1 cellular context compared by ENCODE assay signal in the genomic region with DNA sequence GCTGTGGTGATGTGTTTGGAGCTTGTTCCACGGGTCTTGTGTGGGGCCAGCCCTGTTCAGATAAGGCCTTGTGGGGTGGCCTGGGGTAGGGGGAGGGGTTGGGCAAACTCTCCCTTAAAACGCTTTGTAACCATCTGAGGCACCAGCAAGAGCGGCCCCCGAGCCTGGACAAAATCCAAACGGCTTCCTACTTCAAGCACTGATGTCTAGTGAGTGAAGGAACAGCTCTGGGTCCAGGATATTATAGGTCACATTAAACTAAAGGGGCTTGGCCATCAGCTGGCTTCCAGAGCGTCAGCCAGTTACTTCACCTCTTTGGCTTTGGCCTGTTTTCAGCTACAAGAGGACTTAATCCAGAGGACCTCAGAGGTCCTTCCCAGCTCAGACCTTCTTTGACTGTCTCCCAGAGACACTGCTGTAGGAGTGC.
TF ChIP-seq lines count a peak whose summit lies in the region.

No MANE protein-coding gene starts in this region.

TF ChIP-seq in IMR-90, 13 proteins besides CTCF, POLR2A, EP300 and RAD21:
- TF ChIP-seq MXI1 (IDR thresholded peaks at IDR 0.05; ENCODE audit: borderline replicate concordance, low read depth, low read length), result no peak
- TF ChIP-seq USF2 (IDR thresholded peaks at IDR 0.05; ENCODE audit: low read depth, low read length), result no peak
- no peak for TF ChIP-seq SMC3 (IDR thresholded peaks at IDR 0.05; ENCODE audit: low read depth, low read length)
- no peak for TF ChIP-seq CEBPB (IDR thresholded peaks at IDR 0.05; ENCODE audit: low read depth, low read length)
- TF ChIP-seq BHLHE40 (IDR thresholded peaks at IDR 0.05; ENCODE audit: low read depth, low read length), result no peak
- no peak for TF ChIP-seq CHD1 (IDR thresholded peaks at IDR 0.05; ENCODE audit: low read depth, low read length)
- no peak for TF ChIP-seq NFE2L2 (IDR thresholded peaks at IDR 0.05; ENCODE audit: low read depth, low read length)
- no peak for TF ChIP-seq RFX5 (IDR thresholded peaks at IDR 0.05; ENCODE audit: low read depth, low read length)
- TF ChIP-seq, protein P1, sequence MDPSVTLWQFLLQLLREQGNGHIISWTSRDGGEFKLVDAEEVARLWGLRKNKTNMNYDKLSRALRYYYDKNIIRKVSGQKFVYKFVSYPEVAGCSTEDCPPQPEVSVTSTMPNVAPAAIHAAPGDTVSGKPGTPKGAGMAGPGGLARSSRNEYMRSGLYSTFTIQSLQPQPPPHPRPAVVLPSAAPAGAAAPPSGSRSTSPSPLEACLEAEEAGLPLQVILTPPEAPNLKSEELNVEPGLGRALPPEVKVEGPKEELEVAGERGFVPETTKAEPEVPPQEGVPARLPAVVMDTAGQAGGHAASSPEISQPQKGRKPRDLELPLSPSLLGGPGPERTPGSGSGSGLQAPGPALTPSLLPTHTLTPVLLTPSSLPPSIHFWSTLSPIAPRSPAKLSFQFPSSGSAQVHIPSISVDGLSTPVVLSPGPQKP (IDR thresholded peaks at IDR 0.05; ENCODE audit: borderline replicate concordance, low read depth, low read length), result no peak
- TF ChIP-seq MAZ (IDR thresholded peaks at IDR 0.05; ENCODE audit: borderline replicate concordance, low read depth, low read length), result no peak
- TF ChIP-seq MAFK (IDR thresholded peaks at IDR 0.05; ENCODE audit: low read depth, low read length), result no peak
- no peak for TF ChIP-seq RCOR1 (IDR thresholded peaks at IDR 0.05; ENCODE audit: insufficient replicate concordance, low read length)
- TF ChIP-seq FOS (IDR thresholded peaks at IDR 0.05; ENCODE audit: low read depth, low read length), result no peak
